9 cellular contexts compared by ENCODE assay signal in genomic region chr22:22684605-22685561, GRCh38. TPM values are rescaled to one million over a fixed set of nuclear protein-coding genes. Genes with fewer than 3 reads are reported as not detected.
DNase-seq lines count a peak whose midpoint lies in the region; ATAC-seq and TF ChIP-seq lines count a peak whose summit lies in the region.
"Had no signal": no experiment of that assay in that cellular context is flagged by ENCODE, and none has a peak within 500 bp of the region (broad histone marks: within the 10 kb centered on the region; RNA-seq: fewer than 3 reads in every experiment).

No MANE protein-coding gene starts in this region.

- H3K4me3 ChIP-seq in HEK293 (ENCODE audit: low read depth, low read length) = no peak overlapping the region
- H3K4me3 ChIP-seq: ovary had no signal

- H3K9me3 ChIP-seq in HEK293 (ENCODE audit: control insufficient read depth, insufficient read depth, low read depth, low read length) = no peaks in the 10 kb centered on the region
- H3K9me3 ChIP-seq: ovary had no signal

- peak; percentile 84 for ATAC-seq in left lobe of liver
- ATAC-seq in HG03108 (IDR thresholded peaks at IDR 0.05; ENCODE audit: unreplicated experiment) = no peak
- ATAC-seq in HG02678 (IDR thresholded peaks at IDR 0.05; ENCODE audit: unreplicated experiment) = no peak

- POLR2A ChIA-PET in HEK293 (lab: Yijun Ruan, JAX) = no interaction called here

- H3K4me1 ChIP-seq in HEK293 (ENCODE audit: control insufficient read depth, insufficient read depth, low read length) = no peaks in the 10 kb centered on the region

- H3K36me3 ChIP-seq in HEK293 (ENCODE audit: control insufficient read depth in 2 of 2, insufficient read depth in 1 of 2, low read length in 2 of 2) = no peaks in the 10 kb centered on the region
- H3K36me3 ChIP-seq: ovary had no signal

- no peak overlapping the region for H3K27ac ChIP-seq in HEK293 (ENCODE audit: extremely low read depth, low read depth, low read length)
- H3K27ac ChIP-seq: ovary had no signal

- peak; percentile 3 for DNase-seq in NCI-H2227 (lab: John Stamatoyannopoulos, UW; ENCODE audit: unreplicated experiment)
- no peak for DNase-seq in NCI-H2227 treated with DMSO at 0.1 percent for 48 hours (lab: John Stamatoyannopoulos, UW)
- peak; percentile 17 to 26 for DNase-seq in activated CD4-positive, alpha-beta T cell treated with anti-CD3 and anti-CD28 coated beads, Interleukin-2, amount 50 U/mL, for 48 hours
- DNase-seq in left lobe of liver (ENCODE audit: low spot score) = peak; percentile 65
- no peak for DNase-seq in SIG-M5 (lab: John Stamatoyannopoulos, UW)

- CTCF ChIA-PET in HEK293 (lab: Yijun Ruan, JAX) = interaction anchor here (0.6 to 4.5 kb wide), 38 partner anchors 8 to 1822 kb away, joined by 3 to 88 read pairs (median 5); partner anchors contain the start of gene PRAME

- TF ChIP-seq CTCF in HEK293 (tag by site-specific recombination; IDR thresholded peaks at IDR 0.05) = 0 out of 2 replicates have a peak, but pooled peaks have one; percentile 20

TF ChIP-seq in HEK293, 187 proteins besides CTCF, POLR2A, EP300 and RAD21:
- TF ChIP-seq SCRT2 (tag by site-specific recombination; IDR thresholded peaks at IDR 0.05) (peak; percentile 79), ZNF335 (tag by site-specific recombination; conservative IDR thresholded peaks at IDR 0.05) (no peak)

RNA-seq across cellular contexts. Expression of gene GGTLC2, which starts 40.5 kb away (rescaled TPM):
- total RNA-seq in left lobe of liver = not detected
- total RNA-seq: ovary had no signal

Comparison
In these comparisons a context has a peak if more than half of its experiments do, and no peak if none do; other contexts are left out.
1. DNase-seq: peak in NCI-H2227 (single experiment), activated CD4-positive, alpha-beta T cell treated with anti-CD3 and anti-CD28 coated beads, Interleukin-2, amount 50 U/mL, for 48 hours (2 of 2) and left lobe of liver (single experiment); none in NCI-H2227 treated with DMSO at 0.1 percent for 48 hours (single experiment) and SIG-M5 (single experiment).